ENCODE assay signal across 14 cellular contexts in the genomic region with DNA sequence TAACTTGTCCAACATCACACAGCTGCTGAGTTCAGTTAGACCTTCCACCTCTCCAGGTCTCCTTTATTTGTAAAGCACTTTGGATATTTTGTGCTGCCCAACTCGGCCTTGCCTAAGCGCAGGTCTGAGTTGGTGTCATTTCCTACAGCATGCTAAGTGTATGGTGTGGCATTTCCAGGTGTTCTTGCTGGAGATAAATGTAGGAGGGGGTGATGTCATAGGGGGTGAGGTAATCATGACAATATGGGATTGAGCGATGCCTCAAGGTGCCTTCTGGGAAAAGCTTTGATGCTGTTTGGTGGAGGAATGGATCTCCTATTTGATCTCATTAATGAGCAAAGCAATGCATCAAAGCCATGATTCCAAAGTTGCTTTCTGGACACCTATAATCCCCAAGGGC. TPM values are rescaled to one million over a fixed set of nuclear protein-coding genes. Genes with fewer than 3 reads are reported as not detected.
DNase-seq lines count a peak whose midpoint lies in the region; ATAC-seq, FAIRE-seq and TF ChIP-seq lines count a peak whose summit lies in the region.
"Had no signal": no experiment of that assay in that cellular context is flagged by ENCODE, and none has a peak within 500 bp of the region (broad histone marks: within the 10 kb centered on the region; RNA-seq: fewer than 3 reads in every experiment).

No MANE protein-coding gene starts in this region.

- no peak for TF ChIP-seq RAD21 in K562 (CRISPR knock-in tag; conservative IDR thresholded peaks at IDR 0.05 in 1 of 2, IDR thresholded peaks at IDR 0.05 in 1 of 2)

- no peak overlapping the region for H3K27ac Mint-ChIP-seq in H9
- no peak overlapping the region for H3K27ac Mint-ChIP-seq in CD8-positive, alpha-beta T cell
- H3K27ac Mint-ChIP-seq: CD8-positive, alpha-beta memory T cell had no signal

- no peak overlapping the region for H3K4me3 ChIP-seq in K562
- no peak overlapping the region for H3K4me3 ChIP-seq in CD8-positive, alpha-beta T cell (ENCODE audit: low read depth, low read length)
- H3K4me3 ChIP-seq: GM23248 had no signal

- no peak overlapping the region for H4K91ac ChIP-seq in H9 (ENCODE audit: insufficient read length, low read depth, low read length)

- H3K14ac ChIP-seq in H9 (ENCODE audit: insufficient read depth, low read length), result no peak overlapping the region

- no peaks in the 10 kb centered on the region for H3K79me2 ChIP-seq in H9 (ENCODE audit: insufficient read depth, low read length)
- H3K79me2 ChIP-seq in K562 (ENCODE audit: control insufficient read depth, insufficient read depth, low read length), result no peaks in the 10 kb centered on the region

- H3K9me3 Mint-ChIP-seq in H9, result 0 out of 5 replicates have a peak, but pooled peaks cover 0 to 6% of the 10 kb centered on the region in 2 experiments
- H3K9me3 Mint-ChIP-seq in CD8-positive, alpha-beta T cell, result no peaks in the 10 kb centered on the region

- no peaks in the 10 kb centered on the region for H3K27me3 ChIP-seq in H9 (ENCODE audit: insufficient read depth, low read length)
- H3K27me3 ChIP-seq in K562 (ENCODE audit: control insufficient read depth in 2 of 2, insufficient read depth in 2 of 2, low read length in 2 of 2), result peaks cover 2 to 21% of the 10 kb centered on the region in 2 experiments; a peak in 3 of 5 replicates
- no peaks in the 10 kb centered on the region for H3K27me3 ChIP-seq in CD8-positive, alpha-beta T cell (ENCODE audit: insufficient read depth, low read length)

- peaks cover 3% of the 10 kb centered on the region for H3K9me1 ChIP-seq in K562 (ENCODE audit: control insufficient read depth, insufficient read depth, low read length)

- H3K4me2 ChIP-seq in H9 (ENCODE audit: insufficient read depth, insufficient read length, low read length) (no peak overlapping the region), K562 (ENCODE audit: insufficient read depth, low read length) (no peak overlapping the region)

- H3K4ac ChIP-seq in H9 (ENCODE audit: low read depth, low read length), result no peak overlapping the region

- in situ Hi-C loops in K562 (cut with MboI), result no loop called here

- H4K8ac ChIP-seq in H9 (replicated peaks; ENCODE audit: insufficient read length, low read depth, low read length), result no peak overlapping the region

- no peak overlapping the region for H2BK12ac ChIP-seq in H9 (ENCODE audit: insufficient read length, low read depth, low read length)

- POLR2A ChIA-PET in K562 (lab: Yijun Ruan, JAX), result interaction anchor here (0.7 to 1.0 kb wide), 3 partner anchors 9 to 18 kb away, joined by 3 to 4 read pairs (median 4); no protein-coding TSS in a partner anchor
- POLR2A ChIA-PET in CD8-positive, alpha-beta T cell (lab: Charles Lee), result no interaction called here

- H3K27me3 Mint-ChIP-seq in H9 (ENCODE audit: low read depth), result peaks cover 37% of the 10 kb centered on the region
- H3K27me3 Mint-ChIP-seq in CD8-positive, alpha-beta T cell (ENCODE audit: low read depth), result peaks cover 15% of the 10 kb centered on the region

- no peak overlapping the region for H3K18ac ChIP-seq in H9 (ENCODE audit: insufficient read length, low read depth, low read length)

- intact Hi-C loops in K562 (cut with micrococcal nuclease) (no loop called here), posterior vena cava (cut with DNase I) (no loop called here)
- intact Hi-C loops in CD8-positive, alpha-beta T cell (cut with DNase I, micrococcal nuclease), result no loop called here

- no peak for ATAC-seq in K562
- ATAC-seq in GM18867 (IDR thresholded peaks at IDR 0.05; ENCODE audit: unreplicated experiment), result no peak
- no peak for ATAC-seq in CD8-positive, alpha-beta T cell

- H3K9ac ChIP-seq in H9 (ENCODE audit: extremely low read depth, insufficient read length, low read length) (no peak overlapping the region), K562 (ENCODE audit: insufficient read depth in 1 of 2, low read depth in 2 of 2, low read length in 2 of 2) (no peak overlapping the region)
- H3K9ac ChIP-seq: GM23248 had no signal

- no peak overlapping the region for H3K23ac ChIP-seq in H9 (ENCODE audit: insufficient read length, low read depth, low read length)

- H3K27ac ChIP-seq in H9 (ENCODE audit: insufficient read length, low read depth, low read length) (no peak overlapping the region), K562 (ENCODE audit: extremely low read depth, low read depth, low read length) (no peak overlapping the region)
- no peak overlapping the region for H3K27ac ChIP-seq in CD8-positive, alpha-beta T cell (ENCODE audit: low read depth, low read length)
- H3K27ac ChIP-seq: 22Rv1, GM23248 had no signal

- H3K4me1 Mint-ChIP-seq in H9, result peaks cover 18 to 21% of the 10 kb centered on the region in 2 experiments
- H3K4me1 Mint-ChIP-seq in CD8-positive, alpha-beta T cell (ENCODE audit: low read depth), result no peaks in the 10 kb centered on the region
- H3K4me1 Mint-ChIP-seq: CD14-positive monocyte; CD8-positive, alpha-beta memory T cell had no signal

- no peak for TF ChIP-seq EP300 in K562 (IDR thresholded peaks at IDR 0.05; ENCODE audit: low read length)

- H3K4me3 Mint-ChIP-seq in H9, result no peak overlapping the region
- H3K4me3 Mint-ChIP-seq in CD8-positive, alpha-beta T cell, result no peak overlapping the region
- H3K4me3 Mint-ChIP-seq: CD14-positive monocyte; CD8-positive, alpha-beta memory T cell had no signal

- H2BK15ac ChIP-seq in H9 (ENCODE audit: low read depth, low read length), result no peak overlapping the region

- no peaks in the 10 kb centered on the region for H4K20me1 ChIP-seq in H9 (ENCODE audit: control insufficient read depth, insufficient read depth, insufficient read length)
- H4K20me1 ChIP-seq in K562 (replicated peaks; ENCODE audit: control insufficient read depth, insufficient read depth, low read length), result no peaks in the 10 kb centered on the region

- no peak for FAIRE-seq in K562 (lab: Jason Lieb, UNC)
- FAIRE-seq: H54 had no signal

- 0 out of 2 replicates have a peak, but pooled peaks cover 4% of the 10 kb centered on the region for H3K4me1 ChIP-seq in H9 (ENCODE audit: insufficient read depth, low read length)
- H3K4me1 ChIP-seq in K562 (replicated peaks in 1 of 2; ENCODE audit: control insufficient read depth in 2 of 2, insufficient read depth in 2 of 2, low read length in 2 of 2), result peaks cover 0 to 4% of the 10 kb centered on the region in 2 experiments; a peak in 1 of 5 replicates
- no peaks in the 10 kb centered on the region for H3K4me1 ChIP-seq in CD8-positive, alpha-beta T cell (ENCODE audit: insufficient read depth, low read length)
- H3K4me1 ChIP-seq: Caco-2 had no signal

- no peak overlapping the region for H3T11ph ChIP-seq in H9 (ENCODE audit: low read length)

- CTCF ChIA-PET in K562 (lab: Yijun Ruan, JAX; ENCODE audit: low intra/inter-chr PET ratio), result no interaction called here
- CTCF ChIA-PET in CD8-positive, alpha-beta T cell (lab: Charles Lee), result no interaction called here

- H2AFZ ChIP-seq in H9 (ENCODE audit: low read length), result no peak overlapping the region
- H2AFZ ChIP-seq in K562 (ENCODE audit: low read depth, low read length), result no peak overlapping the region
- H2AFZ ChIP-seq: GM23248 had no signal

- no peak overlapping the region for H4K5ac ChIP-seq in H9 (ENCODE audit: insufficient read length, low read depth, low read length)

- WGBS in H9 (ENCODE audit: extremely low coverage, insufficient read length, low lambda C conversion rate), result no CpG with 5 or more reads among the region's 3 CpGs
- WGBS in K562 (ENCODE audit: insufficient coverage, low coverage, missing lambda C conversion rate), result 0% methylated on average over 3 of the region's 3 CpGs

- H3K9me3 ChIP-seq in H9 (ENCODE audit: control insufficient read depth, low read depth, low read length) (no peaks in the 10 kb centered on the region), K562 (replicated peaks; ENCODE audit: control insufficient read depth, insufficient read depth, low read depth, low read length) (no peaks in the 10 kb centered on the region)
- no peaks in the 10 kb centered on the region for H3K9me3 ChIP-seq in CD8-positive, alpha-beta T cell (ENCODE audit: low read length)

- TF ChIP-seq CTCF in H9 (conservative IDR thresholded peaks at IDR 0.05), result no peak
- TF ChIP-seq CTCF in K562 (IDR thresholded peaks at IDR 0.05 in 2 of 3, conservative IDR thresholded peaks at IDR 0.05 in 1 of 3; ENCODE audit: insufficient read depth in 2 of 3, low read depth in 1 of 3, low read length in 3 of 3), result no peak
- TF ChIP-seq CTCF in CD8-positive, alpha-beta T cell (IDR thresholded peaks at IDR 0.05), result no peak

- DNase-seq in DMS53 (lab: John Stamatoyannopoulos, UW) (peak; percentile 24), DMS53 treated with DMSO at 0.1 percent for 48 hours (lab: John Stamatoyannopoulos, UW; ENCODE audit: unreplicated experiment) (no peak), H9 (peak; percentile 3), K562 (ENCODE audit: extremely low read depth in 1 of 4, low spot score in 3 of 4) (no peak), posterior vena cava (ENCODE audit: low spot score) (peak; percentile 7), SW480 (ENCODE audit: low spot score) (no peak)
- DNase-seq in CD8-positive, alpha-beta T cell, result no peak
- DNase-seq: Caco-2; CD8-positive, alpha-beta memory T cell; GM23248 had no signal

- H3K36me3 ChIP-seq in K562 (ENCODE audit: control insufficient read depth, insufficient read depth, low read length), result no peaks in the 10 kb centered on the region
- no peaks in the 10 kb centered on the region for H3K36me3 ChIP-seq in CD8-positive, alpha-beta T cell (ENCODE audit: insufficient read depth, low read length)

- H2AK5ac ChIP-seq in H9 (ENCODE audit: insufficient read length, low read length), result no peak overlapping the region

- H3K23me2 ChIP-seq in H9 (ENCODE audit: insufficient read length, low read depth, low read length, poor library complexity, severe bottlenecking), result no peaks in the 10 kb centered on the region

- no peak overlapping the region for H2BK20ac ChIP-seq in H9 (ENCODE audit: low read depth, low read length, poor library complexity, severe bottlenecking)

- H2BK5ac ChIP-seq in H9 (ENCODE audit: insufficient read length, low read length), result no peak overlapping the region

- no peaks in the 10 kb centered on the region for H3K79me1 ChIP-seq in H9 (ENCODE audit: insufficient read depth, low read depth, low read length, poor library complexity, severe bottlenecking)

- no peak overlapping the region for H2BK120ac ChIP-seq in H9 (ENCODE audit: low read depth, low read length, poor library complexity, severe bottlenecking)

- H3K36me3 Mint-ChIP-seq in H9 (ENCODE audit: insufficient read depth in 1 of 3, low read depth in 3 of 3), result no peaks in the 10 kb centered on the region
- no peaks in the 10 kb centered on the region for H3K36me3 Mint-ChIP-seq in CD8-positive, alpha-beta T cell
- H3K36me3 Mint-ChIP-seq: CD14-positive monocyte; CD8-positive, alpha-beta memory T cell had no signal

- BruUV-seq in K562 (replicated peaks; lab: Mats Ljungman, UMichigan), result no TSS peak

- no peak for TF ChIP-seq POLR2A in K562 (conservative IDR thresholded peaks at IDR 0.05)

- no peak overlapping the region for H3K56ac ChIP-seq in H9 (ENCODE audit: insufficient read length, low read depth, low read length)

RNA-seq across cellular contexts. Expression of gene NEURL1B, which starts 32.3 kb away (rescaled TPM):
- 3.6 TPM in 2 replicates for total RNA-seq in H9 (2021)
- not detected in 2 replicates for total RNA-seq in K562 (2011; cell fraction: chromatin; rRNA removed; ENCODE audit: low replicate concordance)
- total RNA-seq in K562 (2011; cell fraction: nucleolus; rRNA removed), result not detected in 2 replicates
- not detected in 2 replicates for total RNA-seq in K562 (2011; cell fraction: nucleoplasm; rRNA removed)
- total RNA-seq in K562 (2014; rRNA removed), result not detected in 2 replicates
- not detected in 2 replicates for total RNA-seq in K562 (2014; rRNA removed; fragmentation: Illumina TruSeq; extraction: Trizol)
- not detected in 2 replicates for total RNA-seq in K562 (2015; rRNA removed; fragmentation: Illumina TruSeq; extraction: Trizol)
- 0.04 TPM in 2 replicates for total RNA-seq in K562 (2021)
- polyA plus RNA-seq in K562 (2011; rRNA removed), result not detected in 2 replicates
- not detected in 2 replicates for polyA plus RNA-seq in K562 (2011; cell fraction: cytosol; rRNA removed)
- not detected in 2 replicates for polyA plus RNA-seq in K562 (2011; cell fraction: nucleus; rRNA removed)
- not detected in 2 replicates for polyA plus RNA-seq in K562 (2012)
- polyA plus RNA-seq in K562 (2014; fragmentation: Illumina TruSeq; extraction: Trizol), result not detected in 2 replicates
- polyA plus RNA-seq in K562 (2014; fragmentation: Nextera tagmentation; extraction: Ambion mirVana), result not detected
- not detected in 2 replicates for polyA plus RNA-seq in K562 (2014; rRNA removed)
- polyA minus RNA-seq in K562 (2011; rRNA and poly(A)+ RNA removed), result not detected in 2 replicates
- polyA minus RNA-seq in K562 (2011; cell fraction: cytosol; rRNA and poly(A)+ RNA removed), result not detected in 2 replicates
- polyA minus RNA-seq in K562 (2011; cell fraction: nucleus; rRNA and poly(A)+ RNA removed), result not detected in 2 replicates
- total RNA-seq in posterior vena cava, result 10 to 100 TPM; 32.9 to 38.6 TPM
- total RNA-seq in CD8-positive, alpha-beta T cell, result under 1 TPM; 0.05 to 0.11 TPM
- polyA plus RNA-seq: CD14-positive monocyte; CD8-positive, alpha-beta memory T cell had no signal

Comparison
In these comparisons a context has a peak if more than half of its experiments do, and no peak if none do; other contexts are left out.
1. DNase-seq: peak in DMS53 (single experiment), H9 (single experiment) and posterior vena cava (single experiment); none in DMS53 treated with DMSO at 0.1 percent for 48 hours (single experiment), K562 (0 of 4), CD8-positive, alpha-beta T cell (0 of 7) and SW480 (single experiment).